8 cellular contexts compared by ENCODE assay signal in the genomic region with DNA sequence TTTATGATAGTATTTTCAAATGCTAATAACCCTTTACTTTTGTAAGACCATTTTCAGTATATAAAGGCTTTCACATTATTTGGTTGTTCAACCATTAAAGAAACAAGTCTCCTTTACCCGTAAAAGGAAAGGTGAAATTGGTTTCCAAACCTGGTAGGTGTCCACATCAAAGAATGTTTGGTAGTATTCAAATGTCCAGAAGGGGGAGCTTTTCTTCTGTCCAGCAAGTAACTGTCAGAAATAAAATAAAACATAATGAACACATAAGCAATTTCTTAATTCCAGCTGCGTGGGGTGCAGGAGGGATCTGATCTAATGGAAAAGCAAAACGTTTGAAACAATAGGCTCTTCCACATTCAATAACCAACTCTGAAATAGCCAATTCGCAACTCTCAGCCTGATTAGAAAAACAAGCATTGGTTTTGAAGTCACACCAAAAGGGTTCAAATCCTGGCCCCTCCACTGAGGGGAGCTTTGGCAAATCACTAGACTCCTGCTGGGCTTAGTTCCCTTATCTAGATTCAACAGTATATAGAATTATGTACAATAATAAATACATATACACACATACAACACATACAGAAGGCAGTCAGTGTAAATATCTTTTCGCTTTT. TPM values are rescaled to one million over a fixed set of nuclear protein-coding genes. Genes with fewer than 3 reads are reported as not detected.
A peak's percentile ranks its signal among the peaks of the same experiment; 100 is the strongest.
DNase-seq lines count a peak whose midpoint lies in the region; ATAC-seq, FAIRE-seq and TF ChIP-seq lines count a peak whose summit lies in the region.

No MANE protein-coding gene starts in this region.

- no TSS peak for BruUV-seq in K562 (replicated peaks; lab: Mats Ljungman, UMichigan)

- peak; percentile 62 for DNase-seq in activated CD4-positive, alpha-beta T cell treated with anti-CD3 and anti-CD28 coated beads, Interleukin-2, amount 10 ng/mL, durations not matched to agents 24 days and 14 days
- DNase-seq in activated CD4-positive, alpha-beta T cell treated with anti-CD3 and anti-CD28 coated beads, Interleukin-2, amount 50 U/mL, for 48 hours = no peak
- DNase-seq in NCI-H2171 (lab: John Stamatoyannopoulos, UW) = peak; percentile 20
- peak; percentile 34 to 66 (median 45) for DNase-seq in K562 (ENCODE audit: extremely low read depth in 1 of 4, low spot score in 3 of 4)
- peak; percentile 68 to 74 for DNase-seq in lung microvascular endothelial cell (ENCODE audit: low read depth in 2 of 2)
- DNase-seq in GM19239 (ENCODE audit: insufficient read length, low spot score) = no peak
- no peak for DNase-seq in substantia nigra (lab: John Stamatoyannopoulos, UW)

- no peaks in the 10 kb centered on the region for H3K27me3 ChIP-seq in K562 (ENCODE audit: control insufficient read depth in 2 of 2, insufficient read depth in 2 of 2, low read length in 2 of 2)

- peak; percentile 66 to 83 for TF ChIP-seq RAD21 in K562 (CRISPR knock-in tag; conservative IDR thresholded peaks at IDR 0.05 in 1 of 2, IDR thresholded peaks at IDR 0.05 in 1 of 2)

- WGBS in K562 (ENCODE audit: insufficient coverage, low coverage, missing lambda C conversion rate) = 38% methylated on average over 5 of the region's 5 CpGs

- no peaks in the 10 kb centered on the region; the same call in 1 of the 2 replicates for H4K20me1 ChIP-seq in K562 (replicated peaks; ENCODE audit: control insufficient read depth, insufficient read depth, low read length)

- H3K27ac Mint-ChIP-seq in activated CD4-positive, alpha-beta T cell treated with anti-CD3 and anti-CD28 coated beads, Interleukin-2, amount 10 ng/mL, durations not matched to agents 24 days and 14 days = no peak overlapping the region

- no peak overlapping the region for H3K4me3 Mint-ChIP-seq in activated CD4-positive, alpha-beta T cell treated with anti-CD3 and anti-CD28 coated beads, Interleukin-2, amount 10 ng/mL, durations not matched to agents 24 days and 14 days

- TF ChIP-seq CTCF in K562 (IDR thresholded peaks at IDR 0.05 in 2 of 3, conservative IDR thresholded peaks at IDR 0.05 in 1 of 3; ENCODE audit: insufficient read depth in 2 of 3, low read depth in 1 of 3, low read length in 3 of 3) = peak; percentile 64 to 86 (median 68); a peak in 5 of 6 replicates

- H3K36me3 Mint-ChIP-seq in activated CD4-positive, alpha-beta T cell treated with anti-CD3 and anti-CD28 coated beads, Interleukin-2, amount 10 ng/mL, durations not matched to agents 24 days and 14 days (ENCODE audit: low read depth) = peaks cover 37% of the 10 kb centered on the region

- peaks cover 23% of the 10 kb centered on the region for H3K36me3 ChIP-seq in K562 (ENCODE audit: control insufficient read depth, insufficient read depth, low read length)

- peak; percentile 86 for ATAC-seq in K562
- no peak for ATAC-seq in HG02642 (IDR thresholded peaks at IDR 0.05; ENCODE audit: poor library complexity, unreplicated experiment)

- POLR2A ChIA-PET in K562 (lab: Yijun Ruan, JAX) = interaction anchor here (0.8 to 2.0 kb wide), 6 partner anchors 8 to 70 kb away, joined by 3 to 6 read pairs (median 4); no protein-coding TSS in a partner anchor

- H2AFZ ChIP-seq in K562 (ENCODE audit: low read depth, low read length) = 0 out of 2 replicates have a peak overlapping the region, but pooled peaks have one; percentile 18

- FAIRE-seq in K562 (lab: Jason Lieb, UNC) (peak; percentile 23), GM19239 (lab: Jason Lieb, UNC) (no peak)

- no peak overlapping the region for H3K9ac ChIP-seq in K562 (ENCODE audit: insufficient read depth in 1 of 2, low read depth in 2 of 2, low read length in 2 of 2)

- intact Hi-C loops in activated CD4-positive, alpha-beta T cell treated with anti-CD3 and anti-CD28 coated beads, Interleukin-2, amount 10 ng/mL, durations not matched to agents 24 days and 14 days (cut with micrococcal nuclease) = loop anchor here (1.0 to 5.0 kb wide), 3 partner anchors 39 to 81 kb away; no protein-coding TSS in a partner anchor
- intact Hi-C loops in K562 (cut with micrococcal nuclease) = loop anchor here (1.0 kb wide), 1 partner anchor 71 kb away; no protein-coding TSS in a partner anchor

- H3K4me1 Mint-ChIP-seq in activated CD4-positive, alpha-beta T cell treated with anti-CD3 and anti-CD28 coated beads, Interleukin-2, amount 10 ng/mL, durations not matched to agents 24 days and 14 days = peaks cover 3% of the 10 kb centered on the region

- H3K27me3 Mint-ChIP-seq in activated CD4-positive, alpha-beta T cell treated with anti-CD3 and anti-CD28 coated beads, Interleukin-2, amount 10 ng/mL, durations not matched to agents 24 days and 14 days = no peaks in the 10 kb centered on the region

- H3K79me2 ChIP-seq in K562 (ENCODE audit: control insufficient read depth, insufficient read depth, low read length) = no peaks in the 10 kb centered on the region

- CTCF ChIA-PET in K562 (lab: Yijun Ruan, JAX; ENCODE audit: low intra/inter-chr PET ratio) = interaction anchor here (1.4 to 2.5 kb wide), 3 partner anchors 71 to 82 kb away, joined by 7 to 18 read pairs (median 9); no protein-coding TSS in a partner anchor

- no peak overlapping the region for H3K4me3 ChIP-seq in K562

- peaks cover 7% of the 10 kb centered on the region for H3K9me3 Mint-ChIP-seq in activated CD4-positive, alpha-beta T cell treated with anti-CD3 and anti-CD28 coated beads, Interleukin-2, amount 10 ng/mL, durations not matched to agents 24 days and 14 days

- no peak for TF ChIP-seq POLR2A in K562 (conservative IDR thresholded peaks at IDR 0.05)

- no peaks in the 10 kb centered on the region for H3K9me3 ChIP-seq in K562 (replicated peaks; ENCODE audit: control insufficient read depth, insufficient read depth, low read depth, low read length)

- no peaks in the 10 kb centered on the region for H3K4me1 ChIP-seq in K562 (replicated peaks in 1 of 2; ENCODE audit: control insufficient read depth in 2 of 2, insufficient read depth in 2 of 2, low read length in 2 of 2)

- no peak overlapping the region for H3K27ac ChIP-seq in K562 (ENCODE audit: extremely low read depth, low read depth, low read length)
- H3K27ac ChIP-seq in substantia nigra (ENCODE audit: low read depth, low read length, poor library complexity, severe bottlenecking) = no peak overlapping the region

- H3K4me2 ChIP-seq in K562 (ENCODE audit: insufficient read depth, low read length) = no peak overlapping the region

- no peaks in the 10 kb centered on the region for H3K9me1 ChIP-seq in K562 (ENCODE audit: control insufficient read depth, insufficient read depth, low read length)

- no peak for TF ChIP-seq EP300 in K562 (IDR thresholded peaks at IDR 0.05; ENCODE audit: low read length)

- in situ Hi-C loops in K562 (cut with MboI) = no loop called here

RNA-seq across cellular contexts. Expression of a gene that starts 11.0 kb away (rescaled TPM):
- total RNA-seq in activated CD4-positive, alpha-beta T cell treated with anti-CD3 and anti-CD28 coated beads, Interleukin-2, amount 10 ng/mL, durations not matched to agents 24 days and 14 days = 14.6 and 15.6 TPM in 2 replicates
- 23.9 and 24.2 TPM in 2 replicates for total RNA-seq in K562 (2011; cell fraction: chromatin; rRNA removed; ENCODE audit: low replicate concordance)
- 24.2 and 25.8 TPM in 2 replicates for total RNA-seq in K562 (2011; cell fraction: nucleolus; rRNA removed)
- total RNA-seq in K562 (2011; cell fraction: nucleoplasm; rRNA removed) = 26.2 and 36.1 TPM in 2 replicates
- total RNA-seq in K562 (2014; rRNA removed) = 17.8 and 23.8 TPM in 2 replicates
- total RNA-seq in K562 (2014; rRNA removed; fragmentation: Illumina TruSeq; extraction: Trizol) = 21.6 and 23.9 TPM in 2 replicates
- 17.9 and 19.6 TPM in 2 replicates for total RNA-seq in K562 (2015; rRNA removed; fragmentation: Illumina TruSeq; extraction: Trizol)
- total RNA-seq in K562 (2021) = 15.3 and 15.5 TPM in 2 replicates
- 35.6 and 37.5 TPM in 2 replicates for polyA plus RNA-seq in K562 (2011; rRNA removed)
- 27.6 and 37.8 TPM in 2 replicates for polyA plus RNA-seq in K562 (2011; cell fraction: cytosol; rRNA removed)
- 19.0 and 21.7 TPM in 2 replicates for polyA plus RNA-seq in K562 (2011; cell fraction: nucleus; rRNA removed)
- polyA plus RNA-seq in K562 (2012) = 17.0 and 25.2 TPM in 2 replicates
- 25.0 and 27.3 TPM in 2 replicates for polyA plus RNA-seq in K562 (2014; fragmentation: Illumina TruSeq; extraction: Trizol)
- 10 to 100 TPM; 11.5 to 15.2 TPM for polyA plus RNA-seq in K562 (2014; fragmentation: Nextera tagmentation; extraction: Ambion mirVana)
- polyA plus RNA-seq in K562 (2014; rRNA removed) = 19.2 and 21.3 TPM in 2 replicates
- 27.7 and 28.8 TPM in 2 replicates for polyA minus RNA-seq in K562 (2011; rRNA and poly(A)+ RNA removed)
- polyA minus RNA-seq in K562 (2011; cell fraction: cytosol; rRNA and poly(A)+ RNA removed) = 8.5 and 12.5 TPM in 2 replicates
- polyA minus RNA-seq in K562 (2011; cell fraction: nucleus; rRNA and poly(A)+ RNA removed) = 4.6 and 7.3 TPM in 2 replicates
- 12.2 and 19.4 TPM in 2 replicates for total RNA-seq in lung microvascular endothelial cell

RNA-seq across cellular contexts. Expression of a gene that starts 15.4 kb away (rescaled TPM):
- not detected in 2 replicates for total RNA-seq in activated CD4-positive, alpha-beta T cell treated with anti-CD3 and anti-CD28 coated beads, Interleukin-2, amount 10 ng/mL, durations not matched to agents 24 days and 14 days
- total RNA-seq in K562 (2011; cell fraction: chromatin; rRNA removed; ENCODE audit: low replicate concordance) = not detected in 2 replicates
- total RNA-seq in K562 (2011; cell fraction: nucleolus; rRNA removed) = not detected in 2 replicates
- total RNA-seq in K562 (2011; cell fraction: nucleoplasm; rRNA removed) = not detected in 2 replicates
- total RNA-seq in K562 (2014; rRNA removed) (not detected in 2 replicates), K562 (2014; rRNA removed; fragmentation: Illumina TruSeq; extraction: Trizol) (not detected in 2 replicates), K562 (2015; rRNA removed; fragmentation: Illumina TruSeq; extraction: Trizol) (not detected in 2 replicates), K562 (2021) (not detected in 2 replicates), lung microvascular endothelial cell (not detected in 2 replicates)
- polyA plus RNA-seq in K562 (2011; rRNA removed) (not detected in 2 replicates), K562 (2014; fragmentation: Illumina TruSeq; extraction: Trizol) (not detected in 2 replicates), K562 (2014; fragmentation: Nextera tagmentation; extraction: Ambion mirVana) (not detected), K562 (2014; rRNA removed) (not detected in 2 replicates)
- polyA plus RNA-seq in K562 (2011; cell fraction: cytosol; rRNA removed) = not detected in 2 replicates
- polyA plus RNA-seq in K562 (2011; cell fraction: nucleus; rRNA removed) = not detected in 2 replicates
- 0.07 TPM in 1 of 2 replicates, not detected in the other for polyA plus RNA-seq in K562 (2012)
- polyA minus RNA-seq in K562 (2011; rRNA and poly(A)+ RNA removed) = not detected in 2 replicates
- polyA minus RNA-seq in K562 (2011; cell fraction: cytosol; rRNA and poly(A)+ RNA removed) = not detected in 2 replicates
- 0.78 TPM in 1 of 2 replicates, not detected in the other for polyA minus RNA-seq in K562 (2011; cell fraction: nucleus; rRNA and poly(A)+ RNA removed)

RNA-seq across cellular contexts. Expression of a gene that starts 40.5 kb away (rescaled TPM):
- total RNA-seq in activated CD4-positive, alpha-beta T cell treated with anti-CD3 and anti-CD28 coated beads, Interleukin-2, amount 10 ng/mL, durations not matched to agents 24 days and 14 days = 39.7 and 40.8 TPM in 2 replicates
- total RNA-seq in K562 (2011; cell fraction: chromatin; rRNA removed; ENCODE audit: low replicate concordance) = 90.8 and 103 TPM in 2 replicates
- 62.9 and 67.9 TPM in 2 replicates for total RNA-seq in K562 (2011; cell fraction: nucleolus; rRNA removed)
- total RNA-seq in K562 (2011; cell fraction: nucleoplasm; rRNA removed) = 112 and 149 TPM in 2 replicates
- total RNA-seq in K562 (2014; rRNA removed) (45.8 and 47.0 TPM in 2 replicates), K562 (2014; rRNA removed; fragmentation: Illumina TruSeq; extraction: Trizol) (80.0 and 86.4 TPM in 2 replicates), K562 (2015; rRNA removed; fragmentation: Illumina TruSeq; extraction: Trizol) (71.9 and 74.7 TPM in 2 replicates), K562 (2021) (64.5 and 74.2 TPM in 2 replicates), lung microvascular endothelial cell (8.5 and 13.7 TPM in 2 replicates)
- polyA plus RNA-seq in K562 (2011; rRNA removed) (90.9 and 102 TPM in 2 replicates), K562 (2014; fragmentation: Illumina TruSeq; extraction: Trizol) (58.9 and 66.4 TPM in 2 replicates), K562 (2014; fragmentation: Nextera tagmentation; extraction: Ambion mirVana) (10 to 100 TPM; 26.9 to 46.8 TPM), K562 (2014; rRNA removed) (46.0 and 49.9 TPM in 2 replicates)
- polyA plus RNA-seq in K562 (2011; cell fraction: cytosol; rRNA removed) = 51.9 and 99.8 TPM in 2 replicates
- polyA plus RNA-seq in K562 (2011; cell fraction: nucleus; rRNA removed) = 26.4 and 44.3 TPM in 2 replicates
- 30.7 and 38.2 TPM in 2 replicates for polyA plus RNA-seq in K562 (2012)
- polyA minus RNA-seq in K562 (2011; rRNA and poly(A)+ RNA removed) = 151 and 183 TPM in 2 replicates
- polyA minus RNA-seq in K562 (2011; cell fraction: cytosol; rRNA and poly(A)+ RNA removed) = 51.7 and 72.3 TPM in 2 replicates
- polyA minus RNA-seq in K562 (2011; cell fraction: nucleus; rRNA and poly(A)+ RNA removed) = 25.2 and 47.9 TPM in 2 replicates

Comparison
In these comparisons a context has a peak if more than half of its experiments do, and no peak if none do; other contexts are left out.
1. DNase-seq: peak in activated CD4-positive, alpha-beta T cell treated with anti-CD3 and anti-CD28 coated beads, Interleukin-2, amount 10 ng/mL, durations not matched to agents 24 days and 14 days (single experiment), NCI-H2171 (single experiment), K562 (4 of 4) and lung microvascular endothelial cell (2 of 2); none in activated CD4-positive, alpha-beta T cell treated with anti-CD3 and anti-CD28 coated beads, Interleukin-2, amount 50 U/mL, for 48 hours (0 of 2), GM19239 (single experiment) and substantia nigra (0 of 49).